In genomic region chr16:700684-701584, GRCh38 we compare ENCODE assay signal across 10 cellular contexts. TPM values are rescaled to one million over a fixed set of nuclear protein-coding genes. Genes with fewer than 3 reads are reported as not detected.
A peak's percentile ranks its signal among the peaks of the same experiment; 100 is the strongest.
DNase-seq lines count a peak whose midpoint lies in the region; ATAC-seq lines count a peak whose summit lies in the region.
"Had no signal": no experiment of that assay in that cellular context is flagged by ENCODE, and none has a peak within 500 bp of the region (broad histone marks: within the 10 kb centered on the region; RNA-seq: fewer than 3 reads in every experiment).

No MANE protein-coding gene starts in this region.

- H3K9me3 Mint-ChIP-seq in stimulated activated effector memory CD8-positive, alpha-beta T cell treated with anti-CD3 and anti-CD28 coated beads, Interleukin-12 subunit alpha, Interleukin-12 subunit beta, amount 100 ng/mL, for 72 hours, result no peaks in the 10 kb centered on the region

- no peaks in the 10 kb centered on the region for H3K27me3 ChIP-seq in right cardiac atrium (ENCODE audit: control insufficient read depth, insufficient read depth)

- no peak overlapping the region for H3K4me3 ChIP-seq in right cardiac atrium (ENCODE audit: low read length)
- H3K4me3 ChIP-seq: colonic mucosa had no signal

- WGBS in right cardiac atrium, result 5% methylated on average over 76 of the region's 76 CpGs

- no peak overlapping the region for H3K4me3 Mint-ChIP-seq in stimulated activated effector memory CD8-positive, alpha-beta T cell treated with anti-CD3 and anti-CD28 coated beads, Interleukin-12 subunit alpha, Interleukin-12 subunit beta, amount 100 ng/mL, for 72 hours

- DNase-seq in activated T-cell treated with anti-CD3 and anti-CD28 coated beads for 1 hour (ENCODE audit: low read depth), result peak; percentile 44
- no peak for DNase-seq in activated T-cell treated with anti-CD3 and anti-CD28 coated beads for 4 hours
- peak; percentile 85 for DNase-seq in activated CD8-positive, alpha-beta memory T cell treated with anti-CD3 and anti-CD28 coated beads for 24 hours
- no peak for DNase-seq in right cardiac atrium
- peak in 1 of 2 donors; percentile 59 for DNase-seq in stimulated activated effector memory CD8-positive, alpha-beta T cell treated with anti-CD3 and anti-CD28 coated beads, Interleukin-12 subunit alpha, Interleukin-12 subunit beta, amount 100 ng/mL, for 72 hours (ENCODE audit: low spot score in 2 of 2)
- DNase-seq in NCI-H82 treated with DMSO at 0.1 percent for 48 hours (lab: John Stamatoyannopoulos, UW; ENCODE audit: unreplicated experiment), result no peak
- no peak for DNase-seq in SK-N-DZ (ENCODE audit: low spot score)
- DNase-seq: colonic mucosa, NCI-H187 had no signal

- peak; percentile 44 to 68 for ATAC-seq in right cardiac atrium
- ATAC-seq in stimulated activated effector memory CD8-positive, alpha-beta T cell treated with anti-CD3 and anti-CD28 coated beads, Interleukin-12 subunit alpha, Interleukin-12 subunit beta, amount 100 ng/mL, for 72 hours, result peak; percentile 63
- ATAC-seq in HG03175 (IDR thresholded peaks at IDR 0.05; ENCODE audit: unreplicated experiment), result no peak

- no peak overlapping the region for H3K27ac ChIP-seq in right cardiac atrium (ENCODE audit: low read length)
- H3K27ac ChIP-seq: colonic mucosa had no signal

- intact Hi-C loops in right cardiac atrium (cut with DNase I), result no loop called here

- no peak overlapping the region for H3K27ac Mint-ChIP-seq in stimulated activated effector memory CD8-positive, alpha-beta T cell treated with anti-CD3 and anti-CD28 coated beads, Interleukin-12 subunit alpha, Interleukin-12 subunit beta, amount 100 ng/mL, for 72 hours

- no peaks in the 10 kb centered on the region for H3K9me3 ChIP-seq in right cardiac atrium (ENCODE audit: control insufficient read depth, low read length)
- H3K9me3 ChIP-seq: colonic mucosa had no signal

- peaks cover 5% of the 10 kb centered on the region for H3K36me3 Mint-ChIP-seq in stimulated activated effector memory CD8-positive, alpha-beta T cell treated with anti-CD3 and anti-CD28 coated beads, Interleukin-12 subunit alpha, Interleukin-12 subunit beta, amount 100 ng/mL, for 72 hours

- peaks cover 9% of the 10 kb centered on the region for H3K4me1 Mint-ChIP-seq in stimulated activated effector memory CD8-positive, alpha-beta T cell treated with anti-CD3 and anti-CD28 coated beads, Interleukin-12 subunit alpha, Interleukin-12 subunit beta, amount 100 ng/mL, for 72 hours

- no peaks in the 10 kb centered on the region for H3K4me1 ChIP-seq in right cardiac atrium (ENCODE audit: control insufficient read depth, insufficient read depth, low read length)

RNA-seq across cellular contexts. Expression of gene FBXL16, which starts 4.7 kb away (rescaled TPM):
- total RNA-seq in right cardiac atrium, result under 1 TPM; 0.19 to 0.38 (median 0.28) TPM
- polyA plus RNA-seq in right cardiac atrium, result 0.34 TPM
- polyA plus RNA-seq in SK-N-DZ (2014; cell fraction: cytosol; rRNA removed), result 48.6 and 49.0 TPM in 2 replicates
- polyA plus RNA-seq in SK-N-DZ (2014; cell fraction: nucleus; rRNA removed), result 29.0 and 41.7 TPM in 2 replicates

RNA-seq across cellular contexts. Expression of gene WDR24, which starts 10.7 kb away (rescaled TPM):
- 1 to 10 TPM; 7.1 to 9.0 (median 8.2) TPM for total RNA-seq in right cardiac atrium
- 6.3 TPM for polyA plus RNA-seq in right cardiac atrium
- polyA plus RNA-seq in SK-N-DZ (2014; cell fraction: cytosol; rRNA removed), result 13.4 and 13.5 TPM in 2 replicates
- 32.4 and 42.6 TPM in 2 replicates for polyA plus RNA-seq in SK-N-DZ (2014; cell fraction: nucleus; rRNA removed)

RNA-seq across cellular contexts. Expression of gene METRN, which starts 14.0 kb away (rescaled TPM):
- total RNA-seq in right cardiac atrium, result 10 to 100 TPM; 65.2 to 75.0 (median 69.4) TPM
- 68.2 TPM for polyA plus RNA-seq in right cardiac atrium
- polyA plus RNA-seq in SK-N-DZ (2014; cell fraction: cytosol; rRNA removed), result 70.7 and 104 TPM in 2 replicates
- 112 and 161 TPM in 2 replicates for polyA plus RNA-seq in SK-N-DZ (2014; cell fraction: nucleus; rRNA removed)

RNA-seq across cellular contexts. Expression of gene JMJD8, which starts 16.8 kb away (rescaled TPM):
- 10 to 100 TPM; 52.0 to 55.7 (median 54.6) TPM for total RNA-seq in right cardiac atrium
- 49.7 TPM for polyA plus RNA-seq in right cardiac atrium
- 55.0 and 69.1 TPM in 2 replicates for polyA plus RNA-seq in SK-N-DZ (2014; cell fraction: cytosol; rRNA removed)
- polyA plus RNA-seq in SK-N-DZ (2014; cell fraction: nucleus; rRNA removed), result 128 and 130 TPM in 2 replicates

RNA-seq across cellular contexts. Expression of gene ANTKMT, which starts 20.0 kb away (rescaled TPM):
- 10 to 100 TPM; 25.7 to 38.8 (median 33.2) TPM for total RNA-seq in right cardiac atrium
- 37.6 TPM for polyA plus RNA-seq in right cardiac atrium
- polyA plus RNA-seq in SK-N-DZ (2014; cell fraction: cytosol; rRNA removed), result 59.0 and 63.1 TPM in 2 replicates
- 199 and 307 TPM in 2 replicates for polyA plus RNA-seq in SK-N-DZ (2014; cell fraction: nucleus; rRNA removed)

Comparison
In these comparisons a context has a peak if more than half of its experiments do, and no peak if none do; other contexts are left out.
1. DNase-seq: peak in activated T-cell treated with anti-CD3 and anti-CD28 coated beads for 1 hour (single experiment) and activated CD8-positive, alpha-beta memory T cell treated with anti-CD3 and anti-CD28 coated beads for 24 hours (single experiment); none in activated T-cell treated with anti-CD3 and anti-CD28 coated beads for 4 hours (single experiment), right cardiac atrium (0 of 3), NCI-H82 treated with DMSO at 0.1 percent for 48 hours (single experiment) and SK-N-DZ (single experiment).